In genomic region chr1:220695426-220695825, GRCh38 we compare ENCODE assay signal across 6 cellular contexts.
"Had no signal": no experiment of that assay in that cellular context is flagged by ENCODE, and none has a peak within 500 bp of the region (broad histone marks: within the 10 kb centered on the region; RNA-seq: fewer than 3 reads in every experiment).

No MANE protein-coding gene starts in this region.

- H3K4me3 Mint-ChIP-seq: GM23338, H9, IgD-negative memory B cell had no signal

- H3K9me3 Mint-ChIP-seq: GM23338, H9, IgD-negative memory B cell had no signal

- H3K27ac Mint-ChIP-seq: GM23338, H9, IgD-negative memory B cell had no signal

- H3K27ac ChIP-seq: HL-60 had no signal

- DNase-seq: H9, HCEC 1CT, KBM-7 had no signal

- H3K27me3 Mint-ChIP-seq: IgD-negative memory B cell had no signal
